In genomic region chr17:3903881-3904286, GRCh38 we compare ENCODE assay signal across 1 cellular context.
TF ChIP-seq lines count a peak whose summit lies in the region.

No MANE protein-coding gene starts in this region.

TF ChIP-seq in HepG2, 621 proteins besides CTCF, POLR2A, EP300 and RAD21 (continues in another document):
- 0 out of 2 replicates have a peak, but pooled peaks have one; percentile 27 for TF ChIP-seq POLR2G (IDR thresholded peaks at IDR 0.05; ENCODE audit: low read depth, low read length)
- TF ChIP-seq ETS1 (CRISPR knock-in tag; IDR thresholded peaks at IDR 0.05) = no peak
- TF ChIP-seq FLYWCH1 (CRISPR knock-in tag; IDR thresholded peaks at IDR 0.05) = no peak
- no peak for TF ChIP-seq TFDP1 (CRISPR knock-in tag; IDR thresholded peaks at IDR 0.05; ENCODE audit: borderline replicate concordance)
- no peak for TF ChIP-seq HNRNPH1 (optimal IDR thresholded peaks at IDR 0.05; ENCODE audit: low read depth, low read length)
- TF ChIP-seq AKAP8 (CRISPR knock-in tag; IDR thresholded peaks at IDR 0.05) = no peak
- TF ChIP-seq NR2C2 (CRISPR knock-in tag; IDR thresholded peaks at IDR 0.05; ENCODE audit: borderline replicate concordance) = peak; percentile 46; the same call in 1 of the 2 replicates
- no peak for TF ChIP-seq PHF8 (CRISPR knock-in tag; IDR thresholded peaks at IDR 0.05)
- TF ChIP-seq PLRG1 (conservative IDR thresholded peaks at IDR 0.05) = no peak
- TF ChIP-seq ERF (CRISPR knock-in tag; IDR thresholded peaks at IDR 0.05) = no peak
- no peak for TF ChIP-seq ATF5 (CRISPR knock-in tag; IDR thresholded peaks at IDR 0.05; ENCODE audit: low read depth)
- TF ChIP-seq ZNF136 (CRISPR knock-in tag; IDR thresholded peaks at IDR 0.05; ENCODE audit: low read depth) = no peak
- no peak for TF ChIP-seq TEAD2 (CRISPR knock-in tag; IDR thresholded peaks at IDR 0.05)
- TF ChIP-seq ETV5 (CRISPR knock-in tag; IDR thresholded peaks at IDR 0.05; ENCODE audit: borderline replicate concordance) = no peak
- TF ChIP-seq ZNF362 (CRISPR knock-in tag; IDR thresholded peaks at IDR 0.05; ENCODE audit: borderline replicate concordance) = no peak
- TF ChIP-seq SIN3B (IDR thresholded peaks at IDR 0.05; ENCODE audit: low read length) = no peak
- no peak for TF ChIP-seq ZBTB10 (CRISPR knock-in tag; IDR thresholded peaks at IDR 0.05; ENCODE audit: borderline replicate concordance)
- TF ChIP-seq NFYB (CRISPR knock-in tag; IDR thresholded peaks at IDR 0.05) = no peak
- TF ChIP-seq ZNF605 (CRISPR knock-in tag; IDR thresholded peaks at IDR 0.05) = no peak
- no peak for TF ChIP-seq SP1 (IDR thresholded peaks at IDR 0.05)
- TF ChIP-seq SP1 (CRISPR knock-in tag; IDR thresholded peaks at IDR 0.05) = no peak
- TF ChIP-seq ZNF414 (CRISPR knock-in tag; IDR thresholded peaks at IDR 0.05) = no peak
- no peak for TF ChIP-seq ZNF256 (CRISPR knock-in tag; conservative IDR thresholded peaks at IDR 0.05)
- TF ChIP-seq E2F1 (CRISPR knock-in tag; IDR thresholded peaks at IDR 0.05) = no peak
- TF ChIP-seq MAFK (conservative IDR thresholded peaks at IDR 0.05 in 1 of 2, IDR thresholded peaks at IDR 0.05 in 1 of 2; ENCODE audit: low read length in 2 of 2) = no peak
- no peak for TF ChIP-seq ZNF33A (CRISPR knock-in tag; IDR thresholded peaks at IDR 0.05; ENCODE audit: borderline replicate concordance)
- no peak for TF ChIP-seq HBP1 (CRISPR knock-in tag; IDR thresholded peaks at IDR 0.05; ENCODE audit: low read depth)
- TF ChIP-seq FOXA3 (CRISPR knock-in tag; IDR thresholded peaks at IDR 0.05) = no peak
- TF ChIP-seq DZIP1 (CRISPR knock-in tag; IDR thresholded peaks at IDR 0.05) = 0 out of 2 replicates have a peak, but pooled peaks have one; percentile 2
- peak; percentile 10; the same call in 1 of the 2 replicates for TF ChIP-seq GATAD2A (CRISPR knock-in tag; IDR thresholded peaks at IDR 0.05)
- no peak for TF ChIP-seq GABPA (IDR thresholded peaks at IDR 0.05; ENCODE audit: low read depth, low read length)
- TF ChIP-seq GABPA (CRISPR knock-in tag; IDR thresholded peaks at IDR 0.05; ENCODE audit: low read depth) = no peak
- no peak for TF ChIP-seq ZBED4 (CRISPR knock-in tag; IDR thresholded peaks at IDR 0.05; ENCODE audit: borderline replicate concordance)
- no peak for TF ChIP-seq ZNF350 (CRISPR knock-in tag; IDR thresholded peaks at IDR 0.05; ENCODE audit: borderline replicate concordance, low read depth)
- TF ChIP-seq ZNF296 (CRISPR knock-in tag; conservative IDR thresholded peaks at IDR 0.05) = no peak
- TF ChIP-seq KDM4B (CRISPR knock-in tag; IDR thresholded peaks at IDR 0.05) = no peak
- no peak for TF ChIP-seq HMGA1 (CRISPR knock-in tag; conservative IDR thresholded peaks at IDR 0.05)
- no peak for TF ChIP-seq ZNF557 (CRISPR knock-in tag; IDR thresholded peaks at IDR 0.05)
